ENCODE assay signal across 8 cellular contexts in genomic region chr1:33041026-33041425, GRCh38. TPM values are rescaled to one million over a fixed set of nuclear protein-coding genes. Genes with fewer than 3 reads are reported as not detected.
"Had no signal": no experiment of that assay in that cellular context is flagged by ENCODE, and none has a peak within 500 bp of the region (broad histone marks: within the 10 kb centered on the region; RNA-seq: fewer than 3 reads in every experiment).

No MANE protein-coding gene starts in this region.

- FAIRE-seq: HTR-8/SVneo had no signal

- H2AFZ ChIP-seq: GM23248 had no signal

- H3K4me3 ChIP-seq: GM23248, HAP-1 had no signal

- H3K36me3 ChIP-seq: HAP-1 had no signal

- H3K9ac ChIP-seq: GM23248 had no signal

- H3K27ac ChIP-seq: GM23248 had no signal

- H3K9me3 ChIP-seq: HAP-1 had no signal

- DNase-seq: GM23248, GOT3, H7, KG1 had no signal

- ATAC-seq: HCT116 had no signal

RNA-seq across cellular contexts. Expression of gene AZIN2, which starts 39.9 kb away (rescaled TPM):
- total RNA-seq: HT-29 had no signal
